In the genomic region with DNA sequence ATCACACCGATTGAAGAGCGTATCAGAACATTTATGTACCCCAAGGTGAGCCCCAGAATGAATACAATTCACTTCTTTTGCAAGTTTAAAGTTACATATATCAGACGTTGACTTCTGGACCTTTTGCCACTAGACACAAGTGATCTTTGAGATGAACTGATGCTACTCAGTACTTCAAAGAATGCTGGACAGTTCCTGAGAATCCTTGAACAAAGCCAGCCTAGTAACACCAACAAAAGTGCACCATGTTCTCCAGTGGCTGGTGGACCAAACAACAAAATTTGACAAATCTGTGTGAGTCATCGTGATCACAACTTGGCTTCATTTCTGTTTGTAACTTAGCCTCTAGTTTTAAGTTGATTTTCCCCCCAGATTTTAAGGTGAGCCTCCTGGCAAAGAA, we compare ENCODE assay signal across 3 cellular contexts.
TF ChIP-seq lines count a peak whose summit lies in the region.

No MANE protein-coding gene starts in this region.

TF ChIP-seq in SK-N-SH, 30 proteins besides CTCF, POLR2A, EP300 and RAD21 (continued from another document):
- TF ChIP-seq, protein P1, sequence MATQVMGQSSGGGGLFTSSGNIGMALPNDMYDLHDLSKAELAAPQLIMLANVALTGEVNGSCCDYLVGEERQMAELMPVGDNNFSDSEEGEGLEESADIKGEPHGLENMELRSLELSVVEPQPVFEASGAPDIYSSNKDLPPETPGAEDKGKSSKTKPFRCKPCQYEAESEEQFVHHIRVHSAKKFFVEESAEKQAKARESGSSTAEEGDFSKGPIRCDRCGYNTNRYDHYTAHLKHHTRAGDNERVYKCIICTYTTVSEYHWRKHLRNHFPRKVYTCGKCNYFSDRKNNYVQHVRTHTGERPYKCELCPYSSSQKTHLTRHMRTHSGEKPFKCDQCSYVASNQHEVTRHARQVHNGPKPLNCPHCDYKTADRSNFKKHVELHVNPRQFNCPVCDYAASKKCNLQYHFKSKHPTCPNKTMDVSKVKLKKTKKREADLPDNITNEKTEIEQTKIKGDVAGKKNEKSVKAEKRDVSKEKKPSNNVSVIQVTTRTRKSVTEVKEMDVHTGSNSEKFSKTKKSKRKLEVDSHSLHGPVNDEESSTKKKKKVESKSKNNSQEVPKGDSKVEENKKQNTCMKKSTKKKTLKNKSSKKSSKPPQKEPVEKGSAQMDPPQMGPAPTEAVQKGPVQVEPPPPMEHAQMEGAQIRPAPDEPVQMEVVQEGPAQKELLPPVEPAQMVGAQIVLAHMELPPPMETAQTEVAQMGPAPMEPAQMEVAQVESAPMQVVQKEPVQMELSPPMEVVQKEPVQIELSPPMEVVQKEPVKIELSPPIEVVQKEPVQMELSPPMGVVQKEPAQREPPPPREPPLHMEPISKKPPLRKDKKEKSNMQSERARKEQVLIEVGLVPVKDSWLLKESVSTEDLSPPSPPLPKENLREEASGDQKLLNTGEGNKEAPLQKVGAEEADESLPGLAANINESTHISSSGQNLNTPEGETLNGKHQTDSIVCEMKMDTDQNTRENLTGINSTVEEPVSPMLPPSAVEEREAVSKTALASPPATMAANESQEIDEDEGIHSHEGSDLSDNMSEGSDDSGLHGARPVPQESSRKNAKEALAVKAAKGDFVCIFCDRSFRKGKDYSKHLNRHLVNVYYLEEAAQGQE (IDR thresholded peaks at IDR 0.05; ENCODE audit: low read depth, low read length): peak; percentile 51; the same call in 1 of the 2 replicates

TF ChIP-seq in SK-N-SH treated with all-trans-retinoic acid at 6 μM for 48 hours, 23 proteins besides CTCF, POLR2A, EP300 and RAD21 (continued from another document):
- TF ChIP-seq, protein P2, sequence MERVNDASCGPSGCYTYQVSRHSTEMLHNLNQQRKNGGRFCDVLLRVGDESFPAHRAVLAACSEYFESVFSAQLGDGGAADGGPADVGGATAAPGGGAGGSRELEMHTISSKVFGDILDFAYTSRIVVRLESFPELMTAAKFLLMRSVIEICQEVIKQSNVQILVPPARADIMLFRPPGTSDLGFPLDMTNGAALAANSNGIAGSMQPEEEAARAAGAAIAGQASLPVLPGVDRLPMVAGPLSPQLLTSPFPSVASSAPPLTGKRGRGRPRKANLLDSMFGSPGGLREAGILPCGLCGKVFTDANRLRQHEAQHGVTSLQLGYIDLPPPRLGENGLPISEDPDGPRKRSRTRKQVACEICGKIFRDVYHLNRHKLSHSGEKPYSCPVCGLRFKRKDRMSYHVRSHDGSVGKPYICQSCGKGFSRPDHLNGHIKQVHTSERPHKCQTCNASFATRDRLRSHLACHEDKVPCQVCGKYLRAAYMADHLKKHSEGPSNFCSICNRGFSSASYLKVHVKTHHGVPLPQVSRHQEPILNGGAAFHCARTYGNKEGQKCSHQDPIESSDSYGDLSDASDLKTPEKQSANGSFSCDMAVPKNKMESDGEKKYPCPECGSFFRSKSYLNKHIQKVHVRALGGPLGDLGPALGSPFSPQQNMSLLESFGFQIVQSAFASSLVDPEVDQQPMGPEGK (CRISPR knock-in tag; IDR thresholded peaks at IDR 0.05; ENCODE audit: borderline replicate concordance): no peak
- TF ChIP-seq ZFP3 (CRISPR knock-in tag; IDR thresholded peaks at IDR 0.05) (no peak), TOX (CRISPR knock-in tag; IDR thresholded peaks at IDR 0.05; ENCODE audit: borderline replicate concordance) (no peak), RARB (CRISPR knock-in tag; IDR thresholded peaks at IDR 0.05) (no peak), ZC3H10 (CRISPR knock-in tag; IDR thresholded peaks at IDR 0.05) (no peak), PPARA (CRISPR knock-in tag; IDR thresholded peaks at IDR 0.05; ENCODE audit: borderline replicate concordance) (no peak), GLIS3 (CRISPR knock-in tag; IDR thresholded peaks at IDR 0.05) (no peak), TCF4 (CRISPR knock-in tag; IDR thresholded peaks at IDR 0.05; ENCODE audit: borderline replicate concordance) (no peak), ZNF8 (CRISPR knock-in tag; IDR thresholded peaks at IDR 0.05) (no peak), SNAI2 (CRISPR knock-in tag; IDR thresholded peaks at IDR 0.05) (no peak), ZFP30 (CRISPR knock-in tag; IDR thresholded peaks at IDR 0.05) (no peak), ZNF565 (CRISPR knock-in tag; conservative IDR thresholded peaks at IDR 0.05; ENCODE audit: low read depth) (no peak)
- TF ChIP-seq, protein P3, sequence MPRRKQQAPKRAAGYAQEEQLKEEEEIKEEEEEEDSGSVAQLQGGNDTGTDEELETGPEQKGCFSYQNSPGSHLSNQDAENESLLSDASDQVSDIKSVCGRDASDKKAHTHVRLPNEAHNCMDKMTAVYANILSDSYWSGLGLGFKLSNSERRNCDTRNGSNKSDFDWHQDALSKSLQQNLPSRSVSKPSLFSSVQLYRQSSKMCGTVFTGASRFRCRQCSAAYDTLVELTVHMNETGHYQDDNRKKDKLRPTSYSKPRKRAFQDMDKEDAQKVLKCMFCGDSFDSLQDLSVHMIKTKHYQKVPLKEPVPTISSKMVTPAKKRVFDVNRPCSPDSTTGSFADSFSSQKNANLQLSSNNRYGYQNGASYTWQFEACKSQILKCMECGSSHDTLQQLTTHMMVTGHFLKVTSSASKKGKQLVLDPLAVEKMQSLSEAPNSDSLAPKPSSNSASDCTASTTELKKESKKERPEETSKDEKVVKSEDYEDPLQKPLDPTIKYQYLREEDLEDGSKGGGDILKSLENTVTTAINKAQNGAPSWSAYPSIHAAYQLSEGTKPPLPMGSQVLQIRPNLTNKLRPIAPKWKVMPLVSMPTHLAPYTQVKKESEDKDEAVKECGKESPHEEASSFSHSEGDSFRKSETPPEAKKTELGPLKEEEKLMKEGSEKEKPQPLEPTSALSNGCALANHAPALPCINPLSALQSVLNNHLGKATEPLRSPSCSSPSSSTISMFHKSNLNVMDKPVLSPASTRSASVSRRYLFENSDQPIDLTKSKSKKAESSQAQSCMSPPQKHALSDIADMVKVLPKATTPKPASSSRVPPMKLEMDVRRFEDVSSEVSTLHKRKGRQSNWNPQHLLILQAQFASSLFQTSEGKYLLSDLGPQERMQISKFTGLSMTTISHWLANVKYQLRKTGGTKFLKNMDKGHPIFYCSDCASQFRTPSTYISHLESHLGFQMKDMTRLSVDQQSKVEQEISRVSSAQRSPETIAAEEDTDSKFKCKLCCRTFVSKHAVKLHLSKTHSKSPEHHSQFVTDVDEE (CRISPR knock-in tag; IDR thresholded peaks at IDR 0.05): no peak
- TF ChIP-seq, protein P4, sequence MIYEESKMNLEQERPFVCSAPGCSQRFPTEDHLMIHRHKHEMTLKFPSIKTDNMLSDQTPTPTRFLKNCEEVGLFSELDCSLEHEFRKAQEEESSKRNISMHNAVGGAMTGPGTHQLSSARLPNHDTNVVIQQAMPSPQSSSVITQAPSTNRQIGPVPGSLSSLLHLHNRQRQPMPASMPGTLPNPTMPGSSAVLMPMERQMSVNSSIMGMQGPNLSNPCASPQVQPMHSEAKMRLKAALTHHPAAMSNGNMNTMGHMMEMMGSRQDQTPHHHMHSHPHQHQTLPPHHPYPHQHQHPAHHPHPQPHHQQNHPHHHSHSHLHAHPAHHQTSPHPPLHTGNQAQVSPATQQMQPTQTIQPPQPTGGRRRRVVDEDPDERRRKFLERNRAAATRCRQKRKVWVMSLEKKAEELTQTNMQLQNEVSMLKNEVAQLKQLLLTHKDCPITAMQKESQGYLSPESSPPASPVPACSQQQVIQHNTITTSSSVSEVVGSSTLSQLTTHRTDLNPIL (CRISPR knock-in tag; IDR thresholded peaks at IDR 0.05; ENCODE audit: low read depth): no peak
- TF ChIP-seq, protein P5, sequence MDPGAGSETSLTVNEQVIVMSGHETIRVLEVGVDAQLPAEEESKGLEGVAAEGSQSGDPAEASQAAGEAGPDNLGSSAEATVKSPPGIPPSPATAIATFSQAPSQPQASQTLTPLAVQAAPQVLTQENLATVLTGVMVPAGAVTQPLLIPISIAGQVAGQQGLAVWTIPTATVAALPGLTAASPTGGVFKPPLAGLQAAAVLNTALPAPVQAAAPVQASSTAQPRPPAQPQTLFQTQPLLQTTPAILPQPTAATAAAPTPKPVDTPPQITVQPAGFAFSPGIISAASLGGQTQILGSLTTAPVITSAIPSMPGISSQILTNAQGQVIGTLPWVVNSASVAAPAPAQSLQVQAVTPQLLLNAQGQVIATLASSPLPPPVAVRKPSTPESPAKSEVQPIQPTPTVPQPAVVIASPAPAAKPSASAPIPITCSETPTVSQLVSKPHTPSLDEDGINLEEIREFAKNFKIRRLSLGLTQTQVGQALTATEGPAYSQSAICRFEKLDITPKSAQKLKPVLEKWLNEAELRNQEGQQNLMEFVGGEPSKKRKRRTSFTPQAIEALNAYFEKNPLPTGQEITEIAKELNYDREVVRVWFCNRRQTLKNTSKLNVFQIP (CRISPR knock-in tag; IDR thresholded peaks at IDR 0.05; ENCODE audit: borderline replicate concordance, low read depth): no peak

TF ChIP-seq in HEK293, 187 proteins besides CTCF, POLR2A, EP300 and RAD21 (continued from another document):
- TF ChIP-seq, protein P6, sequence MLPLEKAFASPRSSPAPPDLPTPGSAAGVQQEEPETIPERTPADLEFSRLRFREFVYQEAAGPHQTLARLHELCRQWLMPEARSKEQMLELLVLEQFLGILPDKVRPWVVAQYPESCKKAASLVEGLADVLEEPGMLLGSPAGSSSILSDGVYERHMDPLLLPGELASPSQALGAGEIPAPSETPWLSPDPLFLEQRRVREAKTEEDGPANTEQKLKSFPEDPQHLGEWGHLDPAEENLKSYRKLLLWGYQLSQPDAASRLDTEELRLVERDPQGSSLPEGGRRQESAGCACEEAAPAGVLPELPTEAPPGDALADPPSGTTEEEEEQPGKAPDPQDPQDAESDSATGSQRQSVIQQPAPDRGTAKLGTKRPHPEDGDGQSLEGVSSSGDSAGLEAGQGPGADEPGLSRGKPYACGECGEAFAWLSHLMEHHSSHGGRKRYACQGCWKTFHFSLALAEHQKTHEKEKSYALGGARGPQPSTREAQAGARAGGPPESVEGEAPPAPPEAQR (tag by site-specific recombination; IDR thresholded peaks at IDR 0.05): no peak
